In genomic region chr5:158431369-158432029, GRCh38 we compare ENCODE assay signal across 9 cellular contexts.
DNase-seq lines count a peak whose midpoint lies in the region; ATAC-seq and TF ChIP-seq lines count a peak whose summit lies in the region.
"Had no signal": no experiment of that assay in that cellular context is flagged by ENCODE, and none has a peak within 500 bp of the region (broad histone marks: within the 10 kb centered on the region; RNA-seq: fewer than 3 reads in every experiment).

No MANE protein-coding gene starts in this region.

- TF ChIP-seq CTCF in Loucy (conservative IDR thresholded peaks at IDR 0.05; ENCODE audit: low read length) (no peak), foreskin fibroblast (IDR thresholded peaks at IDR 0.05; ENCODE audit: low read depth, low read length) (no peak), osteoblast (IDR thresholded peaks at IDR 0.05; ENCODE audit: extremely low read depth, low read depth, low read length) (no peak)

- H3K4me2 ChIP-seq in Loucy (ENCODE audit: low read depth, low read length, poor library complexity, severe bottlenecking) = peak overlapping the region; percentile 24
- H3K4me2 ChIP-seq in osteoblast (ENCODE audit: insufficient read depth, low read length) = no peak overlapping the region

- H3K4me1 ChIP-seq in Loucy (ENCODE audit: insufficient read depth, low read length, poor library complexity, severe bottlenecking) (peaks cover 66% of the 10 kb centered on the region), osteoblast (ENCODE audit: insufficient read depth, low read length) (peaks cover 7% of the 10 kb centered on the region)

- no peak overlapping the region for H3K27ac ChIP-seq in osteoblast (ENCODE audit: low read depth, low read length)

- H3K4me3 ChIP-seq in Loucy (ENCODE audit: low read length, poor library complexity, severe bottlenecking) = no peak overlapping the region
- no peak overlapping the region for H3K4me3 ChIP-seq in foreskin fibroblast (ENCODE audit: low read depth in 1 of 2, low read length in 2 of 2)
- H3K4me3 ChIP-seq in osteoblast (ENCODE audit: insufficient read depth, low read length) = no peak overlapping the region
- H3K4me3 ChIP-seq in MG63 = no peak overlapping the region

- H3K9ac ChIP-seq in Loucy (ENCODE audit: low read depth, low read length, poor library complexity, severe bottlenecking) = no peak overlapping the region

- ATAC-seq in GM21515 (IDR thresholded peaks at IDR 0.05; ENCODE audit: unreplicated experiment) = peak; percentile 42
- ATAC-seq in stimulated activated naive CD8-positive, alpha-beta T cell treated with anti-CD3 and anti-CD28 coated beads, Interleukin-15, amount 100 ng/mL, for 72 hours = peak; percentile 24

- peak overlapping the region; percentile 64; the same call in 1 of the 2 replicates for H2AFZ ChIP-seq in Loucy (ENCODE audit: low read length)
- H2AFZ ChIP-seq in osteoblast (ENCODE audit: low read length) = no peak overlapping the region

- peaks cover 20% of the 10 kb centered on the region; the same call in 1 of the 2 replicates for H3F3A ChIP-seq in Loucy (ENCODE audit: low read depth)

- H3K9me3 Mint-ChIP-seq in stimulated activated naive CD8-positive, alpha-beta T cell treated with anti-CD3 and anti-CD28 coated beads, Interleukin-15, amount 100 ng/mL, for 72 hours = peaks cover 0 to 15% of the 10 kb centered on the region in 2 donors

- H3K9me3 ChIP-seq in Loucy (ENCODE audit: insufficient read depth, low read depth, low read length) (no peaks in the 10 kb centered on the region; the same call in 1 of the 2 replicates), osteoblast (ENCODE audit: low read depth, low read length) (peaks cover 4% of the 10 kb centered on the region), MG63 (no peaks in the 10 kb centered on the region)

- no peaks in the 10 kb centered on the region for H3K27me3 Mint-ChIP-seq in stimulated activated naive CD8-positive, alpha-beta T cell treated with anti-CD3 and anti-CD28 coated beads, Interleukin-15, amount 100 ng/mL, for 72 hours

- H3K27ac Mint-ChIP-seq in stimulated activated naive CD8-positive, alpha-beta T cell treated with anti-CD3 and anti-CD28 coated beads, Interleukin-15, amount 100 ng/mL, for 72 hours = peak overlapping the region in 1 of 2 donors; percentile 28

- H3K36me3 ChIP-seq in Loucy (ENCODE audit: insufficient read depth, low read length) = no peaks in the 10 kb centered on the region
- H3K36me3 ChIP-seq in osteoblast (ENCODE audit: insufficient read depth, low read length) = no peaks in the 10 kb centered on the region
- H3K36me3 ChIP-seq in MG63 = no peaks in the 10 kb centered on the region

- no peaks in the 10 kb centered on the region for H3K9me2 ChIP-seq in Loucy (replicated peaks; ENCODE audit: low read depth, low read length)

- no peaks in the 10 kb centered on the region for H3K79me2 ChIP-seq in Loucy (ENCODE audit: insufficient read depth, low read length)
- H3K79me2 ChIP-seq in osteoblast (ENCODE audit: insufficient read depth, low read length) = no peaks in the 10 kb centered on the region

- H4K20me1 ChIP-seq in Loucy (ENCODE audit: insufficient read depth, low read length, poor library complexity, severe bottlenecking) (no peaks in the 10 kb centered on the region), osteoblast (ENCODE audit: insufficient read depth, low read length) (no peaks in the 10 kb centered on the region)

- H3K27me3 ChIP-seq in Loucy (ENCODE audit: insufficient read depth, low read length, poor library complexity, severe bottlenecking) = no peaks in the 10 kb centered on the region
- no peaks in the 10 kb centered on the region for H3K27me3 ChIP-seq in osteoblast (ENCODE audit: insufficient read depth, low read length)
- no peaks in the 10 kb centered on the region for H3K27me3 ChIP-seq in MG63

- H3K4me3 Mint-ChIP-seq in stimulated activated naive CD8-positive, alpha-beta T cell treated with anti-CD3 and anti-CD28 coated beads, Interleukin-15, amount 100 ng/mL, for 72 hours = no peak overlapping the region

- H3K4me1 Mint-ChIP-seq in stimulated activated naive CD8-positive, alpha-beta T cell treated with anti-CD3 and anti-CD28 coated beads, Interleukin-15, amount 100 ng/mL, for 72 hours = peaks cover 56% of the 10 kb centered on the region

- DNase-seq in foreskin fibroblast = peak; percentile 60 to 69
- no peak for DNase-seq in stimulated activated naive CD8-positive, alpha-beta T cell treated with anti-CD3 and anti-CD28 coated beads, Interleukin-15, amount 100 ng/mL, for 72 hours
- no peak for DNase-seq in HUDEP-2 (lab: John Stamatoyannopoulos, UW; ENCODE audit: unreplicated experiment in 76 of 76)
- DNase-seq in NCI-H1417 (lab: John Stamatoyannopoulos, UW) = no peak
- DNase-seq in osteoblast (ENCODE audit: insufficient read length, low spot score, missing footprints) = no peak
- DNase-seq in MG63 = no peak
- DNase-seq: SIG-M5 had no signal

Comparison
In these comparisons a context has a peak if more than half of its experiments do, and no peak if none do; other contexts are left out.
1. DNase-seq: peak in foreskin fibroblast (2 of 2); none in stimulated activated naive CD8-positive, alpha-beta T cell treated with anti-CD3 and anti-CD28 coated beads, Interleukin-15, amount 100 ng/mL, for 72 hours (0 of 2), HUDEP-2 (0 of 76), NCI-H1417 (0 of 3), osteoblast (single experiment) and MG63 (single experiment).